Comparison of ENCODE assay signal across 2 cellular contexts in genomic region chr17:66235377-66235994, GRCh38.
TF ChIP-seq lines count a peak whose summit lies in the region.

No MANE protein-coding gene starts in this region.

TF ChIP-seq in WTC11, 78 proteins besides CTCF, POLR2A, EP300 and RAD21:
- peak; percentile 75 for TF ChIP-seq GABPB1 (CRISPR knock-in tag; IDR thresholded peaks at IDR 0.05)
- no peak for TF ChIP-seq PRRX2 (CRISPR knock-in tag; IDR thresholded peaks at IDR 0.05)
- no peak for TF ChIP-seq ERG (CRISPR knock-in tag; IDR thresholded peaks at IDR 0.05)
- no peak for TF ChIP-seq NR2C2 (CRISPR knock-in tag; IDR thresholded peaks at IDR 0.05)
- no peak for TF ChIP-seq ZNF232 (CRISPR knock-in tag; IDR thresholded peaks at IDR 0.05)

TF ChIP-seq in HepG2, 621 proteins besides CTCF, POLR2A, EP300 and RAD21 (continues in another document):
- peak; percentile 97 for TF ChIP-seq FOXA3 (CRISPR knock-in tag; IDR thresholded peaks at IDR 0.05)
- no peak for TF ChIP-seq ZKSCAN5 (CRISPR knock-in tag; IDR thresholded peaks at IDR 0.05)
- TF ChIP-seq NPAS2 (CRISPR knock-in tag; IDR thresholded peaks at IDR 0.05; ENCODE audit: borderline replicate concordance) = no peak
- peak; percentile 97 for TF ChIP-seq NFIC (IDR thresholded peaks at IDR 0.05; ENCODE audit: low read length)
- TF ChIP-seq ZNF331 (CRISPR knock-in tag; IDR thresholded peaks at IDR 0.05) = 0 out of 2 replicates have a peak, but pooled peaks have one; percentile 22
- peak; percentile 27; the same call in 1 of the 2 replicates for TF ChIP-seq ZNF124 (CRISPR knock-in tag; IDR thresholded peaks at IDR 0.05)
- peak; percentile 58; the same call in 1 of the 2 replicates for TF ChIP-seq KLF6 (CRISPR knock-in tag; IDR thresholded peaks at IDR 0.05)
- no peak for TF ChIP-seq AGO2 (optimal IDR thresholded peaks at IDR 0.05; ENCODE audit: low read depth, low read length)
- peak; percentile 95 for TF ChIP-seq MIXL1 (CRISPR knock-in tag; IDR thresholded peaks at IDR 0.05)
- no peak for TF ChIP-seq CC2D1A (CRISPR knock-in tag; IDR thresholded peaks at IDR 0.05)
- no peak for TF ChIP-seq ZNF564 (CRISPR knock-in tag; IDR thresholded peaks at IDR 0.05)
- no peak for TF ChIP-seq TMF1 (CRISPR knock-in tag; IDR thresholded peaks at IDR 0.05; ENCODE audit: low read depth)
- peak; percentile 95 for TF ChIP-seq CREM (IDR thresholded peaks at IDR 0.05)
- TF ChIP-seq CREM (CRISPR knock-in tag; IDR thresholded peaks at IDR 0.05) = no peak
- no peak for TF ChIP-seq ZNF883 (CRISPR knock-in tag; IDR thresholded peaks at IDR 0.05; ENCODE audit: not compliant biosample characterization)
- 0 out of 2 replicates have a peak, but pooled peaks have one; percentile 57 for TF ChIP-seq SMAD3 (CRISPR knock-in tag; IDR thresholded peaks at IDR 0.05)
- no peak for TF ChIP-seq SALL2 (CRISPR knock-in tag; IDR thresholded peaks at IDR 0.05)
- peak; percentile 67; the same call in 1 of the 2 replicates for TF ChIP-seq TFE3 (CRISPR knock-in tag; IDR thresholded peaks at IDR 0.05)
- TF ChIP-seq ZNF275 (CRISPR knock-in tag; IDR thresholded peaks at IDR 0.05; ENCODE audit: borderline replicate concordance) = no peak
- peak; percentile 55; the same call in 1 of the 2 replicates for TF ChIP-seq FOXK1 (CRISPR knock-in tag; IDR thresholded peaks at IDR 0.05; ENCODE audit: borderline replicate concordance, low read depth)
- TF ChIP-seq SCMH1 (CRISPR knock-in tag; IDR thresholded peaks at IDR 0.05; ENCODE audit: borderline replicate concordance) = no peak
- TF ChIP-seq FOXP1 (IDR thresholded peaks at IDR 0.05) = peak; percentile 60; the same call in 1 of the 2 replicates
- TF ChIP-seq FOXP1 (CRISPR knock-in tag; IDR thresholded peaks at IDR 0.05) = peak; percentile 87
- TF ChIP-seq NR2F2 (IDR thresholded peaks at IDR 0.05; ENCODE audit: borderline replicate concordance, low read depth) = peak; percentile 79
- TF ChIP-seq ZC3H13 (CRISPR knock-in tag; IDR thresholded peaks at IDR 0.05) = no peak
- TF ChIP-seq ZEB1 (IDR thresholded peaks at IDR 0.05; ENCODE audit: insufficient replicate concordance, low read depth) = no peak
- 0 out of 2 replicates have a peak, but pooled peaks have one; percentile 26 for TF ChIP-seq RFXANK (CRISPR knock-in tag; IDR thresholded peaks at IDR 0.05)
- TF ChIP-seq PAXIP1 (CRISPR knock-in tag; conservative IDR thresholded peaks at IDR 0.05) = peak; percentile 97
- peak; percentile 88 for TF ChIP-seq MED1 (CRISPR knock-in tag; IDR thresholded peaks at IDR 0.05)
- TF ChIP-seq NCOR1 (IDR thresholded peaks at IDR 0.05; ENCODE audit: borderline replicate concordance, low read length) = peak; percentile 97
- TF ChIP-seq ZMAT5 (CRISPR knock-in tag; IDR thresholded peaks at IDR 0.05; ENCODE audit: borderline replicate concordance, low read depth) = no peak
- peak; percentile 97; the same call in 1 of the 2 replicates for TF ChIP-seq FOXJ3 (CRISPR knock-in tag; IDR thresholded peaks at IDR 0.05; ENCODE audit: borderline replicate concordance)
- peak; percentile 44; the same call in 1 of the 2 replicates for TF ChIP-seq RERE (CRISPR knock-in tag; IDR thresholded peaks at IDR 0.05; ENCODE audit: low read depth)
- peak; percentile 63; the same call in 1 of the 2 replicates for TF ChIP-seq ZBTB20 (CRISPR knock-in tag; IDR thresholded peaks at IDR 0.05; ENCODE audit: borderline replicate concordance, low read depth)
- TF ChIP-seq ZNF24 (IDR thresholded peaks at IDR 0.05) = 0 out of 2 replicates have a peak, but pooled peaks have one; percentile 12
- TF ChIP-seq TEF (CRISPR knock-in tag; IDR thresholded peaks at IDR 0.05) = no peak
- TF ChIP-seq TBL1XR1 (IDR thresholded peaks at IDR 0.05; ENCODE audit: borderline replicate concordance, low read length, partially characterized antibody) = peak; percentile 69
- no peak for TF ChIP-seq PREB (CRISPR knock-in tag; IDR thresholded peaks at IDR 0.05)
- TF ChIP-seq TOPORS (CRISPR knock-in tag; IDR thresholded peaks at IDR 0.05) = no peak
- no peak for TF ChIP-seq ZFP36L2 (CRISPR knock-in tag; IDR thresholded peaks at IDR 0.05)
- TF ChIP-seq REPIN1 (CRISPR knock-in tag; IDR thresholded peaks at IDR 0.05; ENCODE audit: borderline replicate concordance, low read depth) = peak; percentile 34; the same call in 1 of the 2 replicates
- TF ChIP-seq ZZZ3 (CRISPR knock-in tag; IDR thresholded peaks at IDR 0.05; ENCODE audit: borderline replicate concordance) = no peak
- no peak for TF ChIP-seq CREB1 (IDR thresholded peaks at IDR 0.05)
- peak; percentile 66 for TF ChIP-seq CREB1 (CRISPR knock-in tag; IDR thresholded peaks at IDR 0.05)
- TF ChIP-seq NFYC (CRISPR knock-in tag; IDR thresholded peaks at IDR 0.05) = no peak
- no peak for TF ChIP-seq ZNF567 (CRISPR knock-in tag; IDR thresholded peaks at IDR 0.05; ENCODE audit: borderline replicate concordance)
- TF ChIP-seq PPARG (CRISPR knock-in tag; conservative IDR thresholded peaks at IDR 0.05) = peak; percentile 75
- TF ChIP-seq ERF (CRISPR knock-in tag; IDR thresholded peaks at IDR 0.05) = no peak
- no peak for TF ChIP-seq USF2 (IDR thresholded peaks at IDR 0.05; ENCODE audit: low read depth, low read length)
- 0 out of 2 replicates have a peak, but pooled peaks have one; percentile 19 for TF ChIP-seq USF2 (CRISPR knock-in tag; IDR thresholded peaks at IDR 0.05; ENCODE audit: borderline replicate concordance)
